20 cellular contexts compared by ENCODE assay signal in the genomic region with DNA sequence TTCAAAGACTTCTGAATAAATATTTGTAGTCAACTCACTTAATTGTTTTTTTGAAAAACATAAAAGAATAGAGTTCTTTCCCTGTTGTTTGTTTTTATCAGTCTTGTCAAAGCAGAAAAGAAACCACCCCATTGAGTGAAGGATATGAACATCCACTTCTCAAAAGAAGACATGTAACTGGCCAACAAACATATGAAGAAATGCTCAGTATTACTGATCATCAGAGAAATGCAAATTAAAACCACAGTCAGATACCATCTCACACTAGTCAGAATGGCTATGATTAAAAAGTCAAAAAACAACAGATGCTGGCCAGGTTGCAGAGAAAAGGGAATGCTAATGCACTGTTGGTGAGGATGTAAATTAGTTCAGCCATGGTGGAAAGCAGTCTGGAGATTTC.
DNase-seq lines count a peak whose midpoint lies in the region; ATAC-seq, FAIRE-seq and TF ChIP-seq lines count a peak whose summit lies in the region.
"Had no signal": no experiment of that assay in that cellular context is flagged by ENCODE, and none has a peak within 500 bp of the region (broad histone marks: within the 10 kb centered on the region; RNA-seq: fewer than 3 reads in every experiment).

No MANE protein-coding gene starts in this region.

- intact Hi-C loops in HepG2 (cut with micrococcal nuclease; ENCODE audit: unreplicated experiment): no loop called here

- no peaks in the 10 kb centered on the region for H3K79me2 ChIP-seq in osteoblast (ENCODE audit: insufficient read depth, low read length)
- H3K79me2 ChIP-seq in HepG2 (ENCODE audit: insufficient read depth, low read length): no peaks in the 10 kb centered on the region

- H2AFZ ChIP-seq in osteoblast (ENCODE audit: low read length) (no peak overlapping the region), HepG2 (ENCODE audit: low read length) (no peak overlapping the region)

- DNase-seq in osteoblast (ENCODE audit: insufficient read length, low spot score, missing footprints): no peak
- no peak for DNase-seq in EL
- no peak for DNase-seq in HepG2 (ENCODE audit: low spot score)
- DNase-seq: activated CD8-positive, alpha-beta memory T cell treated with anti-CD3 and anti-CD28 coated beads for 24 hours; AML-193; colonic mucosa; Karpas-422; mammary epithelial cell; naive thymus-derived CD4-positive, alpha-beta T cell; NCI-H1417 treated with DMSO at 0.1 percent for 48 hours; NCI-H345; stimulated activated CD4-positive, alpha-beta T cell treated with anti-CD3 and anti-CD28 coated beads, Interleukin-12 subunit alpha, Interleukin-12 subunit beta, amount 100 ng/mL, for 4 hours had no signal

- BruUV-seq in HepG2 (replicated peaks; lab: Mats Ljungman, UMichigan): no TSS peak

- CTCF ChIA-PET in HepG2 (lab: Yijun Ruan, JAX; ENCODE audit: low intra/inter-chr PET ratio, low total read pairs): no interaction called here

- H3K27ac ChIP-seq in osteoblast (ENCODE audit: low read depth, low read length): no peak overlapping the region
- H3K27ac ChIP-seq in HepG2 (ENCODE audit: extremely low read length, insufficient read depth, low read length): no peak overlapping the region
- H3K27ac ChIP-seq: colonic mucosa, prostate gland had no signal

- H3K4me1 ChIP-seq in osteoblast (ENCODE audit: insufficient read depth, low read length) (no peaks in the 10 kb centered on the region), HepG2 (ENCODE audit: insufficient read depth, low read length) (no peaks in the 10 kb centered on the region)
- H3K4me1 ChIP-seq: colonic mucosa, prostate gland had no signal

- no peak for TF ChIP-seq POLR2A in HepG2 (IDR thresholded peaks at IDR 0.05; ENCODE audit: insufficient read depth in 1 of 2, low read depth in 2 of 2, low read length in 2 of 2)

- H3K9me3 ChIP-seq in osteoblast (ENCODE audit: low read depth, low read length) (no peaks in the 10 kb centered on the region), HepG2 (ENCODE audit: low read length) (no peaks in the 10 kb centered on the region)
- H3K9me3 ChIP-seq: colonic mucosa, prostate gland had no signal

- H3K4me3 ChIP-seq in osteoblast (ENCODE audit: insufficient read depth, low read length) (no peak overlapping the region), HepG2 (replicated peaks in 1 of 3; ENCODE audit: insufficient read depth in 1 of 3, low read depth in 2 of 3, low read length in 3 of 3) (no peak overlapping the region)
- H3K4me3 ChIP-seq: colonic mucosa, prostate gland had no signal

- H3K27me3 ChIP-seq in osteoblast (ENCODE audit: insufficient read depth, low read length) (no peaks in the 10 kb centered on the region), HepG2 (ENCODE audit: control insufficient read depth in 1 of 2, insufficient read depth in 2 of 2, low read length in 2 of 2) (no peaks in the 10 kb centered on the region)
- H3K27me3 ChIP-seq: colonic mucosa had no signal

- in situ Hi-C loops in HepG2 (cut with HindIII; ENCODE audit: extremely low pct_ligation_motif_present, low pct_unique_long_range_greater_than_20kb): no loop called here

- FAIRE-seq in endometrium (lab: Jason Lieb, UNC): peak; percentile 46
- no peak for FAIRE-seq in HepG2 (lab: Jason Lieb, UNC)
- FAIRE-seq: urothelium cell line had no signal

- TF ChIP-seq CTCF in osteoblast (IDR thresholded peaks at IDR 0.05; ENCODE audit: extremely low read depth, low read depth, low read length) (no peak), HepG2 (CRISPR knock-in tag; IDR thresholded peaks at IDR 0.05) (no peak)

- H3K4me2 ChIP-seq in osteoblast (ENCODE audit: insufficient read depth, low read length): no peak overlapping the region
- no peak overlapping the region for H3K4me2 ChIP-seq in HepG2 (ENCODE audit: low read depth, low read length)

- no peak overlapping the region for H3K9ac ChIP-seq in HepG2 (ENCODE audit: insufficient read depth, low read depth, low read length)

- H3K36me3 ChIP-seq in osteoblast (ENCODE audit: insufficient read depth, low read length): no peaks in the 10 kb centered on the region
- no peaks in the 10 kb centered on the region for H3K36me3 ChIP-seq in HepG2 (replicated peaks in 1 of 2; ENCODE audit: control insufficient read depth in 1 of 2, insufficient read depth in 2 of 2, low read length in 2 of 2)
- H3K36me3 ChIP-seq: colonic mucosa, prostate gland had no signal

- TF ChIP-seq EP300 in HepG2 (IDR thresholded peaks at IDR 0.05; ENCODE audit: low read depth in 2 of 2, low read length in 2 of 2): no peak
- no peak for TF ChIP-seq EP300 in HepG2 (CRISPR knock-in tag; IDR thresholded peaks at IDR 0.05; ENCODE audit: borderline replicate concordance)

- H4K20me1 ChIP-seq in osteoblast (ENCODE audit: insufficient read depth, low read length): no peaks in the 10 kb centered on the region
- no peaks in the 10 kb centered on the region for H4K20me1 ChIP-seq in HepG2 (ENCODE audit: insufficient read depth, low read length)

- ATAC-seq in GM18519 (IDR thresholded peaks at IDR 0.05; ENCODE audit: low FRiP score, unreplicated experiment) (peak; percentile 64), GM21526 (IDR thresholded peaks at IDR 0.05; ENCODE audit: low FRiP score, unreplicated experiment) (peak; percentile 62), HG03039 (IDR thresholded peaks at IDR 0.05; ENCODE audit: unreplicated experiment) (peak; percentile 78), HepG2 (no peak)
- ATAC-seq in activated CD4-positive, CD25-positive, alpha-beta regulatory T cell treated with anti-CD3 and anti-CD28 coated beads, Interleukin-2, amount 50 U/mL, for 24 hours: no peak
- ATAC-seq: naive thymus-derived CD4-positive, alpha-beta T cell; Right ventricle myocardium inferior had no signal

- POLR2A ChIA-PET in HepG2 (lab: Yijun Ruan, JAX): no interaction called here

- TF ChIP-seq RAD21 in HepG2 (CRISPR knock-in tag; IDR thresholded peaks at IDR 0.05): no peak

TF ChIP-seq in HepG2, 621 proteins besides CTCF, POLR2A, EP300 and RAD21:
- TF ChIP-seq HHEX (CRISPR knock-in tag; IDR thresholded peaks at IDR 0.05) (no peak), TAF15 (IDR thresholded peaks at IDR 0.05; ENCODE audit: low read depth, low read length, poor library complexity, severe bottlenecking) (no peak), MEIS1 (CRISPR knock-in tag; IDR thresholded peaks at IDR 0.05; ENCODE audit: borderline replicate concordance) (no peak), MAFK (conservative IDR thresholded peaks at IDR 0.05 in 1 of 2, IDR thresholded peaks at IDR 0.05 in 1 of 2; ENCODE audit: low read length in 2 of 2) (no peak), KAT7 (CRISPR knock-in tag; IDR thresholded peaks at IDR 0.05; ENCODE audit: borderline replicate concordance) (no peak), ZSCAN29 (CRISPR knock-in tag; conservative IDR thresholded peaks at IDR 0.05) (no peak), AGO1 (IDR thresholded peaks at IDR 0.05; ENCODE audit: low read depth, low read length, poor library complexity, severe bottlenecking) (no peak), NCOA1 (CRISPR knock-in tag; IDR thresholded peaks at IDR 0.05) (no peak), CSRNP1 (CRISPR knock-in tag; IDR thresholded peaks at IDR 0.05) (no peak), MTF2 (CRISPR knock-in tag; IDR thresholded peaks at IDR 0.05; ENCODE audit: borderline replicate concordance) (no peak), IKZF5 (CRISPR knock-in tag; IDR thresholded peaks at IDR 0.05) (no peak), KLF13 (CRISPR knock-in tag; IDR thresholded peaks at IDR 0.05) (no peak), ZFP90 (CRISPR knock-in tag; IDR thresholded peaks at IDR 0.05; ENCODE audit: borderline replicate concordance) (no peak), ZNF605 (CRISPR knock-in tag; IDR thresholded peaks at IDR 0.05) (no peak), SNAI1 (CRISPR knock-in tag; IDR thresholded peaks at IDR 0.05; ENCODE audit: borderline replicate concordance) (no peak), SRY (CRISPR knock-in tag; IDR thresholded peaks at IDR 0.05) (no peak), SMAD3 (CRISPR knock-in tag; IDR thresholded peaks at IDR 0.05) (no peak), ZNF136 (CRISPR knock-in tag; IDR thresholded peaks at IDR 0.05; ENCODE audit: low read depth) (no peak)
- TF ChIP-seq, protein P1, sequence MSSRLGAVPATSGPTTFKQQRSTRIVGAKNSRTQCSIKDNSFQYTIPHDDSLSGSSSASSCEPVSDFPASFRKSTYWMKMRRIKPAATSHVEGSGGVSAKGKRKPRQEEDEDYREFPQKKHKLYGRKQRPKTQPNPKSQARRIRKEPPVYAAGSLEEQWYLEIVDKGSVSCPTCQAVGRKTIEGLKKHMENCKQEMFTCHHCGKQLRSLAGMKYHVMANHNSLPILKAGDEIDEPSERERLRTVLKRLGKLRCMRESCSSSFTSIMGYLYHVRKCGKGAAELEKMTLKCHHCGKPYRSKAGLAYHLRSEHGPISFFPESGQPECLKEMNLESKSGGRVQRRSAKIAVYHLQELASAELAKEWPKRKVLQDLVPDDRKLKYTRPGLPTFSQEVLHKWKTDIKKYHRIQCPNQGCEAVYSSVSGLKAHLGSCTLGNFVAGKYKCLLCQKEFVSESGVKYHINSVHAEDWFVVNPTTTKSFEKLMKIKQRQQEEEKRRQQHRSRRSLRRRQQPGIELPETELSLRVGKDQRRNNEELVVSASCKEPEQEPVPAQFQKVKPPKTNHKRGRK (CRISPR knock-in tag; IDR thresholded peaks at IDR 0.05): no peak
TF ChIP-seq in HepG2: peak in this region for 0.

Comparison
In these comparisons a context has a peak if more than half of its experiments do, and no peak if none do; other contexts are left out.
1. ATAC-seq: peak in GM18519 (single experiment), GM21526 (single experiment) and HG03039 (single experiment); none in activated CD4-positive, CD25-positive, alpha-beta regulatory T cell treated with anti-CD3 and anti-CD28 coated beads, Interleukin-2, amount 50 U/mL, for 24 hours (0 of 2) and HepG2 (single experiment).